2 cellular contexts compared by ENCODE assay signal in the genomic region with DNA sequence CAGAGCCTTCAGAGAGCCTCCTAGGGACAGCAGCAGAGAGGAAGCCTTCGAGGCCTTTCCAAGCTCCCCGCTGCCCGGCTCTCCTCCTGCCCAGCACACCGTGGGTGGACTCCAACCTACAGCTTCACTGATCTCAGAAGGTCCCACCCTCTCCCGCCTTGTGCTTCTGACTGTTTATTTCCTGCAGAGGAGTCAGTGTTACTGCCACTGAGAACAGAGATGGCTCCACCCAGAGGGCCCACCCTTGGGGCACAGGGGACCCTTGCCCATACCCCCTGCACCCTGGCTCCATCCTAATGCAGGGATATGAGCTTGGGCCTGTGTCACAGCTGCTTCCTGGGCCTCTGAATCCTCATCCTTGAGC.
TF ChIP-seq lines count a peak whose summit lies in the region.

No MANE protein-coding gene starts in this region.

TF ChIP-seq in A549, 52 proteins besides CTCF, POLR2A, EP300 and RAD21 (continued from another document):
- TF ChIP-seq HDAC2 (IDR thresholded peaks at IDR 0.05) (no peak), GATA3 (IDR thresholded peaks at IDR 0.05; ENCODE audit: borderline replicate concordance) (no peak), HOXB5 (CRISPR knock-in tag; IDR thresholded peaks at IDR 0.05) (0 out of 2 replicates have a peak, but pooled peaks have one; percentile 2), EHF (CRISPR knock-in tag; IDR thresholded peaks at IDR 0.05) (no peak)
- TF ChIP-seq, protein P1, sequence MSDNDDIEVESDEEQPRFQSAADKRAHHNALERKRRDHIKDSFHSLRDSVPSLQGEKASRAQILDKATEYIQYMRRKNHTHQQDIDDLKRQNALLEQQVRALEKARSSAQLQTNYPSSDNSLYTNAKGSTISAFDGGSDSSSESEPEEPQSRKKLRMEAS (IDR thresholded peaks at IDR 0.05), result no peak

TF ChIP-seq in SK-N-SH, 30 proteins besides CTCF, POLR2A, EP300 and RAD21:
- TF ChIP-seq, protein P2, sequence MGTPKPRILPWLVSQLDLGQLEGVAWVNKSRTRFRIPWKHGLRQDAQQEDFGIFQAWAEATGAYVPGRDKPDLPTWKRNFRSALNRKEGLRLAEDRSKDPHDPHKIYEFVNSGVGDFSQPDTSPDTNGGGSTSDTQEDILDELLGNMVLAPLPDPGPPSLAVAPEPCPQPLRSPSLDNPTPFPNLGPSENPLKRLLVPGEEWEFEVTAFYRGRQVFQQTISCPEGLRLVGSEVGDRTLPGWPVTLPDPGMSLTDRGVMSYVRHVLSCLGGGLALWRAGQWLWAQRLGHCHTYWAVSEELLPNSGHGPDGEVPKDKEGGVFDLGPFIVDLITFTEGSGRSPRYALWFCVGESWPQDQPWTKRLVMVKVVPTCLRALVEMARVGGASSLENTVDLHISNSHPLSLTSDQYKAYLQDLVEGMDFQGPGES (IDR thresholded peaks at IDR 0.05; ENCODE audit: low read depth, low read length), result no peak
- TF ChIP-seq FOXJ3 (CRISPR knock-in tag; IDR thresholded peaks at IDR 0.05) (no peak), SMC3 (IDR thresholded peaks at IDR 0.05; ENCODE audit: low read depth, low read length) (no peak), EZH2phosphoT487 (IDR thresholded peaks at IDR 0.05; ENCODE audit: borderline replicate concordance, low read depth) (no peak), GATA2 (CRISPR knock-in tag; IDR thresholded peaks at IDR 0.05) (no peak), TCF12 (IDR thresholded peaks at IDR 0.05) (no peak), NFIC (IDR thresholded peaks at IDR 0.05; ENCODE audit: borderline replicate concordance) (no peak), POLR2AphosphoS5 (IDR thresholded peaks at IDR 0.05; ENCODE audit: low read depth, low read length) (no peak)
- TF ChIP-seq, protein P3, sequence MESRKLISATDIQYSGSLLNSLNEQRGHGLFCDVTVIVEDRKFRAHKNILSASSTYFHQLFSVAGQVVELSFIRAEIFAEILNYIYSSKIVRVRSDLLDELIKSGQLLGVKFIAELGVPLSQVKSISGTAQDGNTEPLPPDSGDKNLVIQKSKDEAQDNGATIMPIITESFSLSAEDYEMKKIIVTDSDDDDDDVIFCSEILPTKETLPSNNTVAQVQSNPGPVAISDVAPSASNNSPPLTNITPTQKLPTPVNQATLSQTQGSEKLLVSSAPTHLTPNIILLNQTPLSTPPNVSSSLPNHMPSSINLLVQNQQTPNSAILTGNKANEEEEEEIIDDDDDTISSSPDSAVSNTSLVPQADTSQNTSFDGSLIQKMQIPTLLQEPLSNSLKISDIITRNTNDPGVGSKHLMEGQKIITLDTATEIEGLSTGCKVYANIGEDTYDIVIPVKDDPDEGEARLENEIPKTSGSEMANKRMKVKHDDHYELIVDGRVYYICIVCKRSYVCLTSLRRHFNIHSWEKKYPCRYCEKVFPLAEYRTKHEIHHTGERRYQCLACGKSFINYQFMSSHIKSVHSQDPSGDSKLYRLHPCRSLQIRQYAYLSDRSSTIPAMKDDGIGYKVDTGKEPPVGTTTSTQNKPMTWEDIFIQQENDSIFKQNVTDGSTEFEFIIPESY (IDR thresholded peaks at IDR 0.05; ENCODE audit: borderline replicate concordance, low read depth), result no peak
- TF ChIP-seq, protein P1 (IDR thresholded peaks at IDR 0.05; ENCODE audit: low read depth), result no peak
- TF ChIP-seq, protein P4, sequence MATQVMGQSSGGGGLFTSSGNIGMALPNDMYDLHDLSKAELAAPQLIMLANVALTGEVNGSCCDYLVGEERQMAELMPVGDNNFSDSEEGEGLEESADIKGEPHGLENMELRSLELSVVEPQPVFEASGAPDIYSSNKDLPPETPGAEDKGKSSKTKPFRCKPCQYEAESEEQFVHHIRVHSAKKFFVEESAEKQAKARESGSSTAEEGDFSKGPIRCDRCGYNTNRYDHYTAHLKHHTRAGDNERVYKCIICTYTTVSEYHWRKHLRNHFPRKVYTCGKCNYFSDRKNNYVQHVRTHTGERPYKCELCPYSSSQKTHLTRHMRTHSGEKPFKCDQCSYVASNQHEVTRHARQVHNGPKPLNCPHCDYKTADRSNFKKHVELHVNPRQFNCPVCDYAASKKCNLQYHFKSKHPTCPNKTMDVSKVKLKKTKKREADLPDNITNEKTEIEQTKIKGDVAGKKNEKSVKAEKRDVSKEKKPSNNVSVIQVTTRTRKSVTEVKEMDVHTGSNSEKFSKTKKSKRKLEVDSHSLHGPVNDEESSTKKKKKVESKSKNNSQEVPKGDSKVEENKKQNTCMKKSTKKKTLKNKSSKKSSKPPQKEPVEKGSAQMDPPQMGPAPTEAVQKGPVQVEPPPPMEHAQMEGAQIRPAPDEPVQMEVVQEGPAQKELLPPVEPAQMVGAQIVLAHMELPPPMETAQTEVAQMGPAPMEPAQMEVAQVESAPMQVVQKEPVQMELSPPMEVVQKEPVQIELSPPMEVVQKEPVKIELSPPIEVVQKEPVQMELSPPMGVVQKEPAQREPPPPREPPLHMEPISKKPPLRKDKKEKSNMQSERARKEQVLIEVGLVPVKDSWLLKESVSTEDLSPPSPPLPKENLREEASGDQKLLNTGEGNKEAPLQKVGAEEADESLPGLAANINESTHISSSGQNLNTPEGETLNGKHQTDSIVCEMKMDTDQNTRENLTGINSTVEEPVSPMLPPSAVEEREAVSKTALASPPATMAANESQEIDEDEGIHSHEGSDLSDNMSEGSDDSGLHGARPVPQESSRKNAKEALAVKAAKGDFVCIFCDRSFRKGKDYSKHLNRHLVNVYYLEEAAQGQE (IDR thresholded peaks at IDR 0.05; ENCODE audit: low read depth, low read length), result no peak
